Comparison of ENCODE assay signal across 8 cellular contexts in genomic region chr11:59551651-59552521, GRCh38. TPM values are rescaled to one million over a fixed set of nuclear protein-coding genes. Genes with fewer than 3 reads are reported as not detected.
DNase-seq lines count a peak whose midpoint lies in the region; ATAC-seq and TF ChIP-seq lines count a peak whose summit lies in the region.

No MANE protein-coding gene starts in this region.

- H3K79me2 ChIP-seq in KMS-11 (ENCODE audit: insufficient read depth, low read depth) = no peaks in the 10 kb centered on the region
- H3K79me2 ChIP-seq in fibroblast of lung (ENCODE audit: control insufficient read depth, insufficient read depth, low read length) = no peaks in the 10 kb centered on the region

- peak overlapping the region; percentile 69 for H3K4me3 Mint-ChIP-seq in Calu3 (ENCODE audit: low read depth, unreplicated experiment)
- peak overlapping the region; percentile 94 for H3K4me3 Mint-ChIP-seq in neural crest cell

- H3K27me3 ChIP-seq in KMS-11 (ENCODE audit: insufficient read depth, low read depth) (no peaks in the 10 kb centered on the region), fibroblast of lung (ENCODE audit: control insufficient read depth, insufficient read depth, low read length) (no peaks in the 10 kb centered on the region)

- H3K4me3 ChIP-seq in KMS-11 (IDR thresholded peaks at IDR 0.05; ENCODE audit: insufficient read depth, low read depth, low read length) (no peak overlapping the region), fibroblast of lung (replicated peaks in 1 of 4; ENCODE audit: control extremely low read depth in 1 of 4, insufficient read depth in 1 of 4, low read depth in 3 of 4, low read length in 4 of 4) (peak overlapping the region; percentile 55 to 95 (median 75))

- H3K4me2 ChIP-seq in KMS-11 (peak overlapping the region; percentile 55), fibroblast of lung (ENCODE audit: extremely low read depth, insufficient read depth, low read length) (peak overlapping the region; percentile 73)

- H3K4me1 Mint-ChIP-seq in Calu3 (ENCODE audit: low read depth, unreplicated experiment) (peaks cover 42% of the 10 kb centered on the region), neural crest cell (peaks cover 48% of the 10 kb centered on the region)

- peaks cover 38% of the 10 kb centered on the region for H3K36me3 Mint-ChIP-seq in Calu3 (ENCODE audit: insufficient read depth, unreplicated experiment)
- H3K36me3 Mint-ChIP-seq in neural crest cell (ENCODE audit: low read depth) = peaks cover 10% of the 10 kb centered on the region

- no peak for ATAC-seq in HG02885 (IDR thresholded peaks at IDR 0.05; ENCODE audit: poor library complexity, unreplicated experiment)
- ATAC-seq in GM21576 (IDR thresholded peaks at IDR 0.05; ENCODE audit: unreplicated experiment) = no peak
- no peak for ATAC-seq in HG02678 (IDR thresholded peaks at IDR 0.05; ENCODE audit: unreplicated experiment)

- H3K9me3 Mint-ChIP-seq in Calu3 (ENCODE audit: low read depth, unreplicated experiment) (no peaks in the 10 kb centered on the region), neural crest cell (no peaks in the 10 kb centered on the region)

- peak overlapping the region; percentile 61; the same call in 1 of the 2 replicates for H3K9ac ChIP-seq in KMS-11
- peak overlapping the region; percentile 34 for H3K9ac ChIP-seq in fibroblast of lung (ENCODE audit: insufficient read depth, low read length)

- intact Hi-C loops in Calu3 (cut with micrococcal nuclease; ENCODE audit: unreplicated experiment) = no loop called here

- no peaks in the 10 kb centered on the region for H3K36me3 ChIP-seq in KMS-11 (ENCODE audit: insufficient read depth)
- no peaks in the 10 kb centered on the region for H3K36me3 ChIP-seq in fibroblast of lung (ENCODE audit: control insufficient read depth, insufficient read depth, low read length)

- H4K20me1 ChIP-seq in KMS-11 (ENCODE audit: insufficient read depth) (no peaks in the 10 kb centered on the region), fibroblast of lung (ENCODE audit: control insufficient read depth, extremely low read depth, insufficient read depth, low read length) (no peaks in the 10 kb centered on the region)

- peaks cover 27% of the 10 kb centered on the region for H3K4me1 ChIP-seq in KMS-11 (ENCODE audit: low read depth, poor library complexity, severe bottlenecking)
- H3K4me1 ChIP-seq in fibroblast of lung (ENCODE audit: control insufficient read depth, extremely low read depth, insufficient read depth, low read length) = peaks cover 6% of the 10 kb centered on the region

- BruUV-seq in Calu3 (replicated peaks; lab: Mats Ljungman, UMichigan) = no TSS peak

- TF ChIP-seq CTCF in Calu3 (IDR thresholded peaks at IDR 0.05; ENCODE audit: unreplicated experiment) (no peak), KMS-11 (conservative IDR thresholded peaks at IDR 0.05; ENCODE audit: low read depth, low read length) (no peak), fibroblast of lung (conservative IDR thresholded peaks at IDR 0.05 in 1 of 2, IDR thresholded peaks at IDR 0.05 in 1 of 2; ENCODE audit: low read depth in 1 of 2, low read length in 2 of 2) (no peak), neural crest cell (conservative IDR thresholded peaks at IDR 0.05) (no peak)

- H3K27me3 Mint-ChIP-seq in Calu3 (ENCODE audit: unreplicated experiment) (peaks cover 8% of the 10 kb centered on the region), neural crest cell (ENCODE audit: low read depth) (peaks cover 44% of the 10 kb centered on the region)

- peak overlapping the region; percentile 35; the same call in 1 of the 2 replicates for H2AFZ ChIP-seq in KMS-11 (ENCODE audit: low read depth)
- peak overlapping the region; percentile 67 for H2AFZ ChIP-seq in fibroblast of lung (ENCODE audit: low read length)

- H3K9me3 ChIP-seq in fibroblast of lung (ENCODE audit: control insufficient read depth, insufficient read depth, low read depth, low read length) = no peaks in the 10 kb centered on the region

- no peak for DNase-seq in Calu3
- DNase-seq in UCSD-AML1 (lab: John Stamatoyannopoulos, UW; ENCODE audit: unreplicated experiment) = peak; percentile 19
- peak; percentile 80 to 94 for DNase-seq in fibroblast of lung (ENCODE audit: low read depth in 2 of 2)
- DNase-seq in neural crest cell (ENCODE audit: low read depth, low spot score) = peak; percentile 57

- peak overlapping the region; percentile 82; the same call in 1 of the 2 replicates for H3K27ac ChIP-seq in KMS-11
- H3K27ac ChIP-seq in fibroblast of lung (ENCODE audit: insufficient read depth, low read length) = peak overlapping the region; percentile 74

- H3K27ac Mint-ChIP-seq in Calu3 (ENCODE audit: unreplicated experiment) (peak overlapping the region; percentile 100), neural crest cell (ENCODE audit: unreplicated experiment) (peak overlapping the region; percentile 70)

- CTCF ChIA-PET in Calu3 (lab: Charles Lee) = no interaction called here

RNA-seq across cellular contexts. Expression of gene OR4D9, which starts 40.5 kb away (rescaled TPM):
- total RNA-seq in Calu3 (2022) = not detected in 2 replicates
- not detected in 2 replicates for total RNA-seq in fibroblast of lung
- not detected in 2 replicates for polyA plus RNA-seq in fibroblast of lung
- not detected in 2 replicates for polyA plus RNA-seq in fibroblast of lung (2012)
- not detected in 2 replicates for polyA minus RNA-seq in fibroblast of lung (ENCODE audit: low replicate concordance)
- total RNA-seq in neural crest cell = not detected in 2 replicates

RNA-seq across cellular contexts. Expression of gene OR4D11, which starts 48.5 kb away (rescaled TPM):
- total RNA-seq in Calu3 (2022) (not detected in 2 replicates), fibroblast of lung (not detected in 2 replicates), neural crest cell (not detected in 2 replicates)
- not detected in 2 replicates for polyA plus RNA-seq in fibroblast of lung
- polyA plus RNA-seq in fibroblast of lung (2012) = not detected in 2 replicates
- polyA minus RNA-seq in fibroblast of lung (ENCODE audit: low replicate concordance) = not detected in 2 replicates
